8 cellular contexts compared by ENCODE assay signal in genomic region chr15:76904461-76905012, GRCh38. TPM values are rescaled to one million over a fixed set of nuclear protein-coding genes. Genes with fewer than 3 reads are reported as not detected.
DNase-seq lines count a peak whose midpoint lies in the region; ATAC-seq and TF ChIP-seq lines count a peak whose summit lies in the region.

No MANE protein-coding gene starts in this region.

- peak overlapping the region; percentile 98 for H2AFZ ChIP-seq in neural cell (ENCODE audit: low read depth, low read length)

- TF ChIP-seq CTCF in NB4 (IDR thresholded peaks at IDR 0.05; ENCODE audit: low read depth, low read length) (no peak), foreskin fibroblast (IDR thresholded peaks at IDR 0.05; ENCODE audit: low read depth, low read length) (no peak), neural cell (IDR thresholded peaks at IDR 0.05; ENCODE audit: poor library complexity, severe bottlenecking) (no peak)

- H3K79me2 ChIP-seq in neural cell (replicated peaks; ENCODE audit: insufficient read depth, low read length) = peaks cover 14% of the 10 kb centered on the region

- no peaks in the 10 kb centered on the region for H3K36me3 ChIP-seq in neural cell (ENCODE audit: insufficient read depth, low read length)

- H3K4me3 ChIP-seq in NB4 (ENCODE audit: low read depth, low read length) (peak overlapping the region; percentile 64), foreskin fibroblast (ENCODE audit: low read depth in 1 of 2, low read length in 2 of 2) (peak overlapping the region; percentile 77 to 96), neural cell (ENCODE audit: low read length) (peak overlapping the region; percentile 96)

- H3K27me3 ChIP-seq in neural cell (ENCODE audit: insufficient read depth, low read depth, low read length) = no peaks in the 10 kb centered on the region

- in situ Hi-C loops in Caki2 (cut with HindIII; ENCODE audit: low pct_unique_long_range_greater_than_20kb, low sequenced_read_pairs) = no loop called here

- H3K4me1 Mint-ChIP-seq in activated T-cell treated with anti-CD3 and anti-CD28 coated beads, Interleukin-2, amount 50 U/mL, for 4 hours (ENCODE audit: low read depth) = peaks cover 31% of the 10 kb centered on the region

- peak; percentile 54 for TF ChIP-seq EP300 in neural cell (conservative IDR thresholded peaks at IDR 0.05; ENCODE audit: poor library complexity, severe bottlenecking)

- peak overlapping the region; percentile 93 for H3K27ac ChIP-seq in neural cell (ENCODE audit: low read length)

- no peaks in the 10 kb centered on the region for H4K20me1 ChIP-seq in neural cell (ENCODE audit: insufficient read depth)

- no peak for TF ChIP-seq POLR2A in NB4 (IDR thresholded peaks at IDR 0.05; ENCODE audit: extremely low read depth, insufficient read length)

- peak; percentile 33 for DNase-seq in Caki2 (ENCODE audit: low read depth)
- DNase-seq in NB4 (ENCODE audit: low read depth) = peak; percentile 38
- no peak for DNase-seq in activated T-cell treated with anti-CD3 and anti-CD28 coated beads, Interleukin-2, amount 50 U/mL, for 4 hours
- peak in 1 of 2 donors; percentile 41 for DNase-seq in foreskin fibroblast
- DNase-seq in GM19238 (ENCODE audit: insufficient read length, low spot score) = no peak
- no peak for DNase-seq in CD1c-positive myeloid dendritic cell (ENCODE audit: extremely low spot score)

- H3K9me2 ChIP-seq in neural cell (ENCODE audit: insufficient read depth, low read length) = no peaks in the 10 kb centered on the region

- H3F3A ChIP-seq in neural cell (ENCODE audit: insufficient read depth, low read length, poor library complexity, severe bottlenecking) = no peaks in the 10 kb centered on the region

- H3K4me2 ChIP-seq in neural cell (ENCODE audit: low read length) = peak overlapping the region; percentile 90

- no peaks in the 10 kb centered on the region for H3K9me3 Mint-ChIP-seq in activated T-cell treated with anti-CD3 and anti-CD28 coated beads, Interleukin-2, amount 50 U/mL, for 4 hours

- H3K9me3 ChIP-seq in neural cell (ENCODE audit: low read length) = no peaks in the 10 kb centered on the region

- peak overlapping the region; percentile 96 for H3K9ac ChIP-seq in neural cell (ENCODE audit: low read length)

- H3K4me3 Mint-ChIP-seq in activated T-cell treated with anti-CD3 and anti-CD28 coated beads, Interleukin-2, amount 50 U/mL, for 4 hours = peak overlapping the region; percentile 90

- peak; percentile 19 for ATAC-seq in GM21529 (IDR thresholded peaks at IDR 0.05; ENCODE audit: unreplicated experiment)
- peak; percentile 1 to 55 for ATAC-seq in activated T-cell treated with anti-CD3 and anti-CD28 coated beads, Interleukin-2, amount 50 U/mL, for 4 hours

- TF ChIP-seq RAD21 in neural cell (conservative IDR thresholded peaks at IDR 0.05) = no peak

- no peaks in the 10 kb centered on the region for H3K36me3 Mint-ChIP-seq in activated T-cell treated with anti-CD3 and anti-CD28 coated beads, Interleukin-2, amount 50 U/mL, for 4 hours (ENCODE audit: insufficient read depth)

- no peaks in the 10 kb centered on the region for H3K27me3 Mint-ChIP-seq in activated T-cell treated with anti-CD3 and anti-CD28 coated beads, Interleukin-2, amount 50 U/mL, for 4 hours (ENCODE audit: low read depth)

TF ChIP-seq in neural cell, 6 proteins besides CTCF, POLR2A, EP300 and RAD21:
- TF ChIP-seq MXI1 (conservative IDR thresholded peaks at IDR 0.05; ENCODE audit: poor library complexity, severe bottlenecking) (peak; percentile 63), POLR2AphosphoS5 (IDR thresholded peaks at IDR 0.05) (peak; percentile 45), EZH2 (IDR thresholded peaks at IDR 0.05; ENCODE audit: borderline replicate concordance, insufficient read depth, low read length, poor library complexity, severe bottlenecking) (no peak), SMC3 (conservative IDR thresholded peaks at IDR 0.05; ENCODE audit: poor library complexity) (no peak), TAF1 (IDR thresholded peaks at IDR 0.05; ENCODE audit: low read depth) (peak; percentile 57)
- TF ChIP-seq, protein P1, sequence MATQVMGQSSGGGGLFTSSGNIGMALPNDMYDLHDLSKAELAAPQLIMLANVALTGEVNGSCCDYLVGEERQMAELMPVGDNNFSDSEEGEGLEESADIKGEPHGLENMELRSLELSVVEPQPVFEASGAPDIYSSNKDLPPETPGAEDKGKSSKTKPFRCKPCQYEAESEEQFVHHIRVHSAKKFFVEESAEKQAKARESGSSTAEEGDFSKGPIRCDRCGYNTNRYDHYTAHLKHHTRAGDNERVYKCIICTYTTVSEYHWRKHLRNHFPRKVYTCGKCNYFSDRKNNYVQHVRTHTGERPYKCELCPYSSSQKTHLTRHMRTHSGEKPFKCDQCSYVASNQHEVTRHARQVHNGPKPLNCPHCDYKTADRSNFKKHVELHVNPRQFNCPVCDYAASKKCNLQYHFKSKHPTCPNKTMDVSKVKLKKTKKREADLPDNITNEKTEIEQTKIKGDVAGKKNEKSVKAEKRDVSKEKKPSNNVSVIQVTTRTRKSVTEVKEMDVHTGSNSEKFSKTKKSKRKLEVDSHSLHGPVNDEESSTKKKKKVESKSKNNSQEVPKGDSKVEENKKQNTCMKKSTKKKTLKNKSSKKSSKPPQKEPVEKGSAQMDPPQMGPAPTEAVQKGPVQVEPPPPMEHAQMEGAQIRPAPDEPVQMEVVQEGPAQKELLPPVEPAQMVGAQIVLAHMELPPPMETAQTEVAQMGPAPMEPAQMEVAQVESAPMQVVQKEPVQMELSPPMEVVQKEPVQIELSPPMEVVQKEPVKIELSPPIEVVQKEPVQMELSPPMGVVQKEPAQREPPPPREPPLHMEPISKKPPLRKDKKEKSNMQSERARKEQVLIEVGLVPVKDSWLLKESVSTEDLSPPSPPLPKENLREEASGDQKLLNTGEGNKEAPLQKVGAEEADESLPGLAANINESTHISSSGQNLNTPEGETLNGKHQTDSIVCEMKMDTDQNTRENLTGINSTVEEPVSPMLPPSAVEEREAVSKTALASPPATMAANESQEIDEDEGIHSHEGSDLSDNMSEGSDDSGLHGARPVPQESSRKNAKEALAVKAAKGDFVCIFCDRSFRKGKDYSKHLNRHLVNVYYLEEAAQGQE (IDR thresholded peaks at IDR 0.05; ENCODE audit: borderline replicate concordance) = peak; percentile 70
TF ChIP-seq in neural cell: peak in this region for 4.

RNA-seq across cellular contexts. Expression of gene SCAPER, which starts 0.6 kb away (rescaled TPM):
- 4.6 and 5.7 TPM in 2 replicates for total RNA-seq in Caki2 (2014; rRNA removed; shearing (Covaris generic); ENCODE audit: low replicate concordance)
- total RNA-seq in activated T-cell treated with anti-CD3 and anti-CD28 coated beads, Interleukin-2, amount 50 U/mL, for 4 hours = 10 to 100 TPM; 13.0 to 14.8 (median 14.8) TPM
- polyA plus RNA-seq in neural cell = 59.9 and 77.1 TPM in 2 replicates
- 94.7 and 128 TPM in 2 replicates for polyA minus RNA-seq in neural cell

RNA-seq across cellular contexts. Expression of gene RCN2, which starts 27.0 kb away (rescaled TPM):
- 76.2 and 121 TPM in 2 replicates for total RNA-seq in Caki2 (2014; rRNA removed; shearing (Covaris generic); ENCODE audit: low replicate concordance)
- 10 to 100 TPM; 26.7 to 30.3 (median 27.5) TPM for total RNA-seq in activated T-cell treated with anti-CD3 and anti-CD28 coated beads, Interleukin-2, amount 50 U/mL, for 4 hours
- 355 and 400 TPM in 2 replicates for polyA plus RNA-seq in neural cell
- polyA minus RNA-seq in neural cell = 155 and 165 TPM in 2 replicates

Comparison
In these comparisons a context has a peak if more than half of its experiments do, and no peak if none do; other contexts are left out.
1. DNase-seq: peak in Caki2 (single experiment) and NB4 (single experiment); none in activated T-cell treated with anti-CD3 and anti-CD28 coated beads, Interleukin-2, amount 50 U/mL, for 4 hours (single experiment), GM19238 (single experiment) and CD1c-positive myeloid dendritic cell (single experiment).
2. Peak in every context shown above with its lines, with median percentiles within 50 percentile points of each other: H3K4me3 ChIP-seq.